ENCODE assay signal across 12 cellular contexts in genomic region chr14:32430326-32430725, GRCh38.
DNase-seq lines count a peak whose midpoint lies in the region; TF ChIP-seq lines count a peak whose summit lies in the region.
"Had no signal": no experiment of that assay in that cellular context is flagged by ENCODE, and none has a peak within 500 bp of the region (broad histone marks: within the 10 kb centered on the region; RNA-seq: fewer than 3 reads in every experiment).

No MANE protein-coding gene starts in this region.

- intact Hi-C loops in activated naive CD4-positive, alpha-beta T cell treated with anti-CD3 and anti-CD28 coated beads for 36 hours (cut with micrococcal nuclease): no loop called here

- DNase-seq in EL (peak; percentile 66), SK-MEL-5 (ENCODE audit: low read depth, low spot score) (peak; percentile 71), dedifferentiated amniotic fluid mesenchymal stem cell (ENCODE audit: extremely low spot score) (peak; percentile 44), myocyte (ENCODE audit: low read depth) (peak; percentile 44), progenitor cell of endocrine pancreas (ENCODE audit: low spot score, unreplicated experiment) (no peak), NCI-H2107 treated with DMSO at 0.1 percent for 48 hours (lab: John Stamatoyannopoulos, UW; ENCODE audit: unreplicated experiment) (no peak), COR-L47 (lab: John Stamatoyannopoulos, UW) (no peak)
- DNase-seq in activated naive CD4-positive, alpha-beta T cell treated with anti-CD3 and anti-CD28 coated beads for 36 hours: no peak
- DNase-seq: Caco-2, H9, NCI-H2029, tibial artery had no signal

- no peaks in the 10 kb centered on the region for H3K9me3 Mint-ChIP-seq in activated naive CD4-positive, alpha-beta T cell treated with anti-CD3 and anti-CD28 coated beads for 36 hours
- no peaks in the 10 kb centered on the region for H3K9me3 Mint-ChIP-seq in progenitor cell of endocrine pancreas (ENCODE audit: low read depth)
- H3K9me3 Mint-ChIP-seq: H9 had no signal

- no peaks in the 10 kb centered on the region for H3K27me3 Mint-ChIP-seq in activated naive CD4-positive, alpha-beta T cell treated with anti-CD3 and anti-CD28 coated beads for 36 hours (ENCODE audit: low read depth)
- peaks cover 16% of the 10 kb centered on the region for H3K27me3 Mint-ChIP-seq in progenitor cell of endocrine pancreas

- CTCF ChIA-PET in activated naive CD4-positive, alpha-beta T cell treated with anti-CD3 and anti-CD28 coated beads for 36 hours (lab: Charles Lee): interaction anchor here (0.6 kb wide), 1 partner anchor 359 kb away, joined by 4 read pairs; no protein-coding TSS in a partner anchor

- no peak for TF ChIP-seq CTCF in progenitor cell of endocrine pancreas (IDR thresholded peaks at IDR 0.05; ENCODE audit: unreplicated experiment)

- no peaks in the 10 kb centered on the region for H3K36me3 Mint-ChIP-seq in activated naive CD4-positive, alpha-beta T cell treated with anti-CD3 and anti-CD28 coated beads for 36 hours (ENCODE audit: low read depth)
- H3K36me3 Mint-ChIP-seq in progenitor cell of endocrine pancreas (ENCODE audit: insufficient read depth): no peaks in the 10 kb centered on the region

- H3K4me3 Mint-ChIP-seq in activated naive CD4-positive, alpha-beta T cell treated with anti-CD3 and anti-CD28 coated beads for 36 hours: no peak overlapping the region
- H3K4me3 Mint-ChIP-seq in progenitor cell of endocrine pancreas (ENCODE audit: low read depth): no peak overlapping the region
- H3K4me3 Mint-ChIP-seq: H9 had no signal

- H3K27ac Mint-ChIP-seq in activated naive CD4-positive, alpha-beta T cell treated with anti-CD3 and anti-CD28 coated beads for 36 hours: no peak overlapping the region
- H3K27ac Mint-ChIP-seq in progenitor cell of endocrine pancreas: no peak overlapping the region
- H3K27ac Mint-ChIP-seq: H9 had no signal

- in situ Hi-C loops in SK-MEL-5 (cut with HindIII; ENCODE audit: low pct_unique_long_range_greater_than_20kb, low sequenced_read_pairs): no loop called here

- no peaks in the 10 kb centered on the region for H3K4me1 Mint-ChIP-seq in activated naive CD4-positive, alpha-beta T cell treated with anti-CD3 and anti-CD28 coated beads for 36 hours (ENCODE audit: low read depth)
- H3K4me1 Mint-ChIP-seq in progenitor cell of endocrine pancreas (ENCODE audit: low read depth): peaks cover 37% of the 10 kb centered on the region

Comparison
In these comparisons a context has a peak if more than half of its experiments do, and no peak if none do; other contexts are left out.
1. DNase-seq: peak in EL (single experiment), SK-MEL-5 (single experiment), dedifferentiated amniotic fluid mesenchymal stem cell (single experiment) and myocyte (single experiment); none in activated naive CD4-positive, alpha-beta T cell treated with anti-CD3 and anti-CD28 coated beads for 36 hours (single experiment), progenitor cell of endocrine pancreas (single experiment), NCI-H2107 treated with DMSO at 0.1 percent for 48 hours (single experiment) and COR-L47 (single experiment).